ENCODE assay signal across 1 cellular context in genomic region chrX:19638968-19639539, GRCh38.
TF ChIP-seq lines count a peak whose summit lies in the region.

No MANE protein-coding gene starts in this region.

TF ChIP-seq in GM23338, 12 proteins besides CTCF, POLR2A, EP300 and RAD21 (continued from another document):
- TF ChIP-seq ZNF462 (CRISPR knock-in tag; IDR thresholded peaks at IDR 0.05) = no peak
- TF ChIP-seq, protein P1, sequence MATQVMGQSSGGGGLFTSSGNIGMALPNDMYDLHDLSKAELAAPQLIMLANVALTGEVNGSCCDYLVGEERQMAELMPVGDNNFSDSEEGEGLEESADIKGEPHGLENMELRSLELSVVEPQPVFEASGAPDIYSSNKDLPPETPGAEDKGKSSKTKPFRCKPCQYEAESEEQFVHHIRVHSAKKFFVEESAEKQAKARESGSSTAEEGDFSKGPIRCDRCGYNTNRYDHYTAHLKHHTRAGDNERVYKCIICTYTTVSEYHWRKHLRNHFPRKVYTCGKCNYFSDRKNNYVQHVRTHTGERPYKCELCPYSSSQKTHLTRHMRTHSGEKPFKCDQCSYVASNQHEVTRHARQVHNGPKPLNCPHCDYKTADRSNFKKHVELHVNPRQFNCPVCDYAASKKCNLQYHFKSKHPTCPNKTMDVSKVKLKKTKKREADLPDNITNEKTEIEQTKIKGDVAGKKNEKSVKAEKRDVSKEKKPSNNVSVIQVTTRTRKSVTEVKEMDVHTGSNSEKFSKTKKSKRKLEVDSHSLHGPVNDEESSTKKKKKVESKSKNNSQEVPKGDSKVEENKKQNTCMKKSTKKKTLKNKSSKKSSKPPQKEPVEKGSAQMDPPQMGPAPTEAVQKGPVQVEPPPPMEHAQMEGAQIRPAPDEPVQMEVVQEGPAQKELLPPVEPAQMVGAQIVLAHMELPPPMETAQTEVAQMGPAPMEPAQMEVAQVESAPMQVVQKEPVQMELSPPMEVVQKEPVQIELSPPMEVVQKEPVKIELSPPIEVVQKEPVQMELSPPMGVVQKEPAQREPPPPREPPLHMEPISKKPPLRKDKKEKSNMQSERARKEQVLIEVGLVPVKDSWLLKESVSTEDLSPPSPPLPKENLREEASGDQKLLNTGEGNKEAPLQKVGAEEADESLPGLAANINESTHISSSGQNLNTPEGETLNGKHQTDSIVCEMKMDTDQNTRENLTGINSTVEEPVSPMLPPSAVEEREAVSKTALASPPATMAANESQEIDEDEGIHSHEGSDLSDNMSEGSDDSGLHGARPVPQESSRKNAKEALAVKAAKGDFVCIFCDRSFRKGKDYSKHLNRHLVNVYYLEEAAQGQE (IDR thresholded peaks at IDR 0.05; ENCODE audit: unreplicated experiment) = no peak
TF ChIP-seq in GM23338: peak in this region for 0.
